Comparison of ENCODE assay signal across 13 cellular contexts in the genomic region with DNA sequence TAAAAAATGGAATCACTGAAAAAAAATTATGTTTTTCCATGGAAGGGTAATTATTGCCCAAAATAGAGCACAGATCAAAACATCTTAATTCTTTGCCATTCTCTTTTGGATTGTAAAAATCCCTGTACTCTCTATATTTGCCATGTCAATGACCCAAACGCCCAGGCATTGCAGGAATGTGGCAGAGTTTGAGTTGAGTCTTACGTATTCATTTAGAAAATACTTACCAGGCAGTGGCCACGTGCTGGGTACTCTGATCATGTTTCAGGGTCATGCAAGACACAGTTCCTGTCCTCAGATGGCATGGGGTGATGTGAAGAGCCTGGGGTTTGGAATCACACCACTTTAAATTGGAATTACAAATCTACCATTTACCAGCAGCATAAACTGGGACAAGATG.
DNase-seq lines count a peak whose midpoint lies in the region; ATAC-seq and TF ChIP-seq lines count a peak whose summit lies in the region.
"Had no signal": no experiment of that assay in that cellular context is flagged by ENCODE, and none has a peak within 500 bp of the region (broad histone marks: within the 10 kb centered on the region; RNA-seq: fewer than 3 reads in every experiment).

No MANE protein-coding gene starts in this region.

- peaks cover 4% of the 10 kb centered on the region for H3K27me3 Mint-ChIP-seq in GM23338 (ENCODE audit: insufficient read depth, low read depth, poor library complexity)

- no peaks in the 10 kb centered on the region for H3K36me3 Mint-ChIP-seq in GM23338 (ENCODE audit: low read depth)
- H3K36me3 Mint-ChIP-seq: memory B cell had no signal

- H4K20me1 ChIP-seq in GM23338 (replicated peaks; ENCODE audit: insufficient read depth): no peaks in the 10 kb centered on the region

- DNase-seq in GM23338 (ENCODE audit: low spot score) (peak; percentile 65), RWPE1 (ENCODE audit: low spot score) (peak; percentile 58), fibroblast of villous mesenchyme (ENCODE audit: low read depth) (peak; percentile 25), skeletal muscle cell (ENCODE audit: low read depth) (peak; percentile 13), erythroblast (lab: John Stamatoyannopoulos, UW) (no peak)
- DNase-seq in activated CD4-positive, alpha-beta T cell treated with anti-CD3 and anti-CD28 coated beads, Interleukin-2, amount 50 U/mL, for 4 hours: no peak
- DNase-seq in activated CD4-positive, alpha-beta T cell treated with anti-CD3 and anti-CD28 coated beads, Interleukin-2, amount 50 U/mL, for 1 hour: no peak
- DNase-seq: activated CD8-positive, alpha-beta T cell treated with anti-CD3 and anti-CD28 coated beads, Interleukin-2, amount 10 ng/mL, durations not matched to agents 7 days and 5 days; esophagus squamous epithelium; Kasumi-1; NCI-H510A had no signal

- TF ChIP-seq CTCF in GM23338 (conservative IDR thresholded peaks at IDR 0.05; ENCODE audit: low read depth in 2 of 2) (no peak), RWPE1 (conservative IDR thresholded peaks at IDR 0.05; ENCODE audit: low read depth) (no peak), fibroblast of villous mesenchyme (IDR thresholded peaks at IDR 0.05; ENCODE audit: insufficient read depth, low read depth, low read length) (no peak)

- peak overlapping the region; percentile 36; the same call in 1 of the 2 replicates for H2AFZ ChIP-seq in GM23338

- H3K27ac Mint-ChIP-seq in GM23338: peak overlapping the region; percentile 29; the same call in 1 of the 2 replicates
- H3K27ac Mint-ChIP-seq: activated CD8-positive, alpha-beta T cell treated with anti-CD3 and anti-CD28 coated beads, Interleukin-2, amount 10 ng/mL, durations not matched to agents 7 days and 5 days; memory B cell had no signal

- ATAC-seq in GM23338 (peak; percentile 51), GM21717 (IDR thresholded peaks at IDR 0.05; ENCODE audit: unreplicated experiment) (no peak)
- ATAC-seq: activated CD8-positive, alpha-beta T cell treated with anti-CD3 and anti-CD28 coated beads, Interleukin-2, amount 10 ng/mL, durations not matched to agents 7 days and 5 days had no signal

- H3K4me3 ChIP-seq in GM23338: no peak overlapping the region
- no peak overlapping the region for H3K4me3 ChIP-seq in fibroblast of villous mesenchyme (ENCODE audit: low read depth, low read length)
- H3K4me3 ChIP-seq in skeletal muscle cell (ENCODE audit: low read depth, low read length): no peak overlapping the region
- H3K4me3 ChIP-seq: esophagus squamous epithelium had no signal

- no peaks in the 10 kb centered on the region for H3K36me3 ChIP-seq in GM23338 (ENCODE audit: insufficient read depth)
- H3K36me3 ChIP-seq: esophagus squamous epithelium had no signal

- 0 out of 3 replicates have a peak, but pooled peaks cover 3% of the 10 kb centered on the region for H3K9me3 Mint-ChIP-seq in GM23338

- no peak overlapping the region for H3K4me3 Mint-ChIP-seq in GM23338
- H3K4me3 Mint-ChIP-seq: activated CD8-positive, alpha-beta T cell treated with anti-CD3 and anti-CD28 coated beads, Interleukin-2, amount 10 ng/mL, durations not matched to agents 7 days and 5 days; memory B cell had no signal

- H3K9me2 ChIP-seq in GM23338 (ENCODE audit: insufficient read depth): no peaks in the 10 kb centered on the region

- no peak for TF ChIP-seq POLR2A in erythroblast (IDR thresholded peaks at IDR 0.05; ENCODE audit: low read length)

- no peaks in the 10 kb centered on the region for H3K27me3 ChIP-seq in GM23338 (ENCODE audit: insufficient read depth)

- H3K4me1 ChIP-seq in GM23338 (ENCODE audit: insufficient read depth): peaks cover 51% of the 10 kb centered on the region
- H3K4me1 ChIP-seq: esophagus squamous epithelium had no signal

- H3F3A ChIP-seq in GM23338 (replicated peaks; ENCODE audit: low read depth): no peaks in the 10 kb centered on the region

- H3K4me1 Mint-ChIP-seq in GM23338: peaks cover 48% of the 10 kb centered on the region
- H3K4me1 Mint-ChIP-seq: memory B cell had no signal

- H3K4me2 ChIP-seq in GM23338: peak overlapping the region; percentile 54

- H3K27ac ChIP-seq in GM23338 (ENCODE audit: low read depth) (peak overlapping the region; percentile 42), RWPE1 (no peak overlapping the region)
- H3K27ac ChIP-seq: esophagus squamous epithelium had no signal

- POLR2A ChIA-PET in RWPE1 (lab: Yijun Ruan, JAX; ENCODE audit: low non-redundant PET): no interaction called here

- no peaks in the 10 kb centered on the region for H3K79me2 ChIP-seq in GM23338 (replicated peaks; ENCODE audit: insufficient read depth)

- CTCF ChIA-PET in RWPE1 (lab: Yijun Ruan, JAX): no interaction called here

TF ChIP-seq in GM23338, 12 proteins besides CTCF, POLR2A, EP300 and RAD21:
- TF ChIP-seq NANOG (IDR thresholded peaks at IDR 0.05; ENCODE audit: borderline replicate concordance): no peak
- TF ChIP-seq ZNF331 (CRISPR knock-in tag; IDR thresholded peaks at IDR 0.05; ENCODE audit: low read depth): no peak
- no peak for TF ChIP-seq STAT1 (IDR thresholded peaks at IDR 0.05; ENCODE audit: unreplicated experiment)
- no peak for TF ChIP-seq EZH2 (IDR thresholded peaks at IDR 0.05; ENCODE audit: low read depth, unreplicated experiment)

Comparison
In these comparisons a context has a peak if more than half of its experiments do, and no peak if none do; other contexts are left out.
1. DNase-seq: peak in GM23338 (single experiment), RWPE1 (single experiment), fibroblast of villous mesenchyme (single experiment) and skeletal muscle cell (single experiment); none in activated CD4-positive, alpha-beta T cell treated with anti-CD3 and anti-CD28 coated beads, Interleukin-2, amount 50 U/mL, for 4 hours (0 of 2), activated CD4-positive, alpha-beta T cell treated with anti-CD3 and anti-CD28 coated beads, Interleukin-2, amount 50 U/mL, for 1 hour (single experiment) and erythroblast (0 of 2).